In genomic region chr7:18102576-18102975, GRCh38 we compare ENCODE assay signal across 8 cellular contexts.
"Had no signal": no experiment of that assay in that cellular context is flagged by ENCODE, and none has a peak within 500 bp of the region (broad histone marks: within the 10 kb centered on the region; RNA-seq: fewer than 3 reads in every experiment).

No MANE protein-coding gene starts in this region.

- H3K4me3 Mint-ChIP-seq: H9, IgD-negative memory B cell had no signal

- H3K27ac Mint-ChIP-seq: H9, IgD-negative memory B cell had no signal

- ATAC-seq: HepG2 had no signal

- H3K27ac ChIP-seq: GM23248, HL-60 had no signal

- H3K9me3 Mint-ChIP-seq: H9 had no signal

- H3K27me3 Mint-ChIP-seq: IgD-negative memory B cell had no signal

- H3K9ac ChIP-seq: GM23248 had no signal

- DNase-seq: GM23248, GOT3, H9, HCEC 1CT, KBM-7 had no signal

- H3K4me1 Mint-ChIP-seq: H9, IgD-negative memory B cell had no signal

- H3K4me3 ChIP-seq: GM23248 had no signal
